ENCODE assay signal across 1 cellular context in genomic region chr2:25362564-25363145, GRCh38.
TF ChIP-seq lines count a peak whose summit lies in the region.

No MANE protein-coding gene starts in this region.

TF ChIP-seq in WTC11, 78 proteins besides CTCF, POLR2A, EP300 and RAD21 (continued from another document):
- TF ChIP-seq PRDM15 (CRISPR knock-in tag; IDR thresholded peaks at IDR 0.05): 0 out of 2 replicates have a peak, but pooled peaks have one; percentile 42
TF ChIP-seq in WTC11: peak in this region for 1.
